In genomic region chr4:143071351-143071750, GRCh38 we compare ENCODE assay signal across 17 cellular contexts.
DNase-seq lines count a peak whose midpoint lies in the region; ATAC-seq and TF ChIP-seq lines count a peak whose summit lies in the region.
"Had no signal": no experiment of that assay in that cellular context is flagged by ENCODE, and none has a peak within 500 bp of the region (broad histone marks: within the 10 kb centered on the region; RNA-seq: fewer than 3 reads in every experiment).

No MANE protein-coding gene starts in this region.

- ATAC-seq in WTC11 = peak; percentile 60
- ATAC-seq in activated CD8-positive, alpha-beta T cell treated with anti-CD3 and anti-CD28 coated beads, Interleukin-2, amount 10 ng/mL, durations not matched to agents 7 days and 5 days = no peak
- ATAC-seq: A549; CD8-positive, alpha-beta T cell; HepG2 had no signal

- no CpG with 5 or more reads among the region's 4 CpGs for WGBS in neuronal stem cell (ENCODE audit: extremely low coverage in 2 of 2, insufficient read length in 2 of 2, insufficient replicate concordance in 1 of 2), 2 donors

- peak overlapping the region; percentile 57 for H3K18ac ChIP-seq in neuronal stem cell (ENCODE audit: low read length)

- H4K8ac ChIP-seq in neuronal stem cell (ENCODE audit: low read depth, low read length) = no peak overlapping the region

- no peaks in the 10 kb centered on the region for H3K27me3 ChIP-seq in neuronal stem cell (ENCODE audit: control insufficient read depth in 3 of 3, insufficient read depth in 3 of 3, low read depth in 1 of 3, low read length in 3 of 3)
- H3K27me3 ChIP-seq in ascending aorta = no peaks in the 10 kb centered on the region

- H2BK120ac ChIP-seq in neuronal stem cell (ENCODE audit: low read depth, low read length) = no peak overlapping the region

- peaks cover 0 to 2% of the 10 kb centered on the region in 2 donors for H3K9me3 ChIP-seq in neuronal stem cell (replicated peaks in 1 of 2; ENCODE audit: control insufficient read depth in 2 of 2, insufficient read depth in 1 of 2, low read depth in 1 of 2, low read length in 2 of 2)
- peaks cover 0 to 13% of the 10 kb centered on the region in 2 donors for H3K9me3 ChIP-seq in ascending aorta
- H3K9me3 ChIP-seq: A549, Caco-2, HAP-1 had no signal

- no peak overlapping the region for H3K4ac ChIP-seq in neuronal stem cell (ENCODE audit: low read length)

- no peak overlapping the region for H3K23ac ChIP-seq in neuronal stem cell (ENCODE audit: low read depth, low read length, poor library complexity)

- H3K27me3 Mint-ChIP-seq in WTC11 (ENCODE audit: low read depth) = no peaks in the 10 kb centered on the region
- H3K27me3 Mint-ChIP-seq in activated CD8-positive, alpha-beta T cell treated with anti-CD3 and anti-CD28 coated beads, Interleukin-2, amount 10 ng/mL, durations not matched to agents 7 days and 5 days (ENCODE audit: low read depth) = no peaks in the 10 kb centered on the region

- H3K27ac ChIP-seq in neuronal stem cell (replicated peaks; ENCODE audit: low read length) = no peak overlapping the region
- no peak overlapping the region for H3K27ac ChIP-seq in ascending aorta
- H3K27ac ChIP-seq: A549 had no signal

- no peak overlapping the region for H2AFZ ChIP-seq in neuronal stem cell (ENCODE audit: low read length)

- no peak overlapping the region for H3K9ac ChIP-seq in neuronal stem cell (ENCODE audit: low read depth, low read length, poor library complexity)

- H2BK15ac ChIP-seq in neuronal stem cell (ENCODE audit: low read length) = no peak overlapping the region

- no peak overlapping the region for H2BK5ac ChIP-seq in neuronal stem cell (ENCODE audit: low read length)

- intact Hi-C loops in ascending aorta (cut with DNase I) = no loop called here
- intact Hi-C loops in posterior cingulate gyrus (cut with DNase I) = no loop called here

- H3K4me1 Mint-ChIP-seq in WTC11 = no peaks in the 10 kb centered on the region
- H3K4me1 Mint-ChIP-seq in activated CD8-positive, alpha-beta T cell treated with anti-CD3 and anti-CD28 coated beads, Interleukin-2, amount 10 ng/mL, durations not matched to agents 7 days and 5 days (ENCODE audit: low read depth) = no peaks in the 10 kb centered on the region

- DNase-seq in COR-L47 (lab: John Stamatoyannopoulos, UW) = peak; percentile 50
- peak; percentile 87 for DNase-seq in ELF-1 (ENCODE audit: low read depth, low spot score)
- no peak for DNase-seq in WTC11 (ENCODE audit: low spot score)
- DNase-seq in neuronal stem cell (ENCODE audit: low spot score) = no peak
- DNase-seq in ascending aorta (ENCODE audit: low spot score in 2 of 2) = no peak
- DNase-seq in activated CD8-positive, alpha-beta T cell treated with anti-CD3 and anti-CD28 coated beads, Interleukin-2, amount 10 ng/mL, durations not matched to agents 7 days and 5 days = no peak
- DNase-seq in posterior cingulate gyrus = no peak
- DNase-seq: Caco-2; CD8-positive, alpha-beta T cell; DND-41; GF-D8; GOT3; HFFc6 had no signal

- peaks cover 32% of the 10 kb centered on the region for H3K9me3 Mint-ChIP-seq in WTC11
- no peaks in the 10 kb centered on the region for H3K9me3 Mint-ChIP-seq in activated CD8-positive, alpha-beta T cell treated with anti-CD3 and anti-CD28 coated beads, Interleukin-2, amount 10 ng/mL, durations not matched to agents 7 days and 5 days (ENCODE audit: insufficient read depth)
- H3K9me3 Mint-ChIP-seq: HFFc6 had no signal

- H3K4me1 ChIP-seq in neuronal stem cell (ENCODE audit: control insufficient read depth in 2 of 2, insufficient read depth in 1 of 2, low read depth in 1 of 2, low read length in 2 of 2) (no peaks in the 10 kb centered on the region), ascending aorta (no peaks in the 10 kb centered on the region)
- H3K4me1 ChIP-seq: A549, HAP-1 had no signal

- H3K4me3 Mint-ChIP-seq in WTC11 = no peak overlapping the region
- no peak overlapping the region for H3K4me3 Mint-ChIP-seq in activated CD8-positive, alpha-beta T cell treated with anti-CD3 and anti-CD28 coated beads, Interleukin-2, amount 10 ng/mL, durations not matched to agents 7 days and 5 days
- H3K4me3 Mint-ChIP-seq: CD14-positive monocyte; CD8-positive, alpha-beta T cell; HFFc6 had no signal

- no peak overlapping the region for H2BK12ac ChIP-seq in neuronal stem cell (ENCODE audit: low read length)

- TF ChIP-seq CTCF in WTC11 (IDR thresholded peaks at IDR 0.05) = no peak
- TF ChIP-seq CTCF in ascending aorta (IDR thresholded peaks at IDR 0.05) = no peak

- H3K14ac ChIP-seq in neuronal stem cell (ENCODE audit: low read length) = no peak overlapping the region

- no peak overlapping the region for H3K27ac Mint-ChIP-seq in WTC11
- no peak overlapping the region for H3K27ac Mint-ChIP-seq in activated CD8-positive, alpha-beta T cell treated with anti-CD3 and anti-CD28 coated beads, Interleukin-2, amount 10 ng/mL, durations not matched to agents 7 days and 5 days
- H3K27ac Mint-ChIP-seq: CD8-positive, alpha-beta T cell; HFFc6 had no signal

- H3K4me3 ChIP-seq in neuronal stem cell (ENCODE audit: low read length in 2 of 2) (no peak overlapping the region), ascending aorta (no peak overlapping the region)
- H3K4me3 ChIP-seq: A549, HAP-1 had no signal

- no peaks in the 10 kb centered on the region for H3K79me1 ChIP-seq in neuronal stem cell (ENCODE audit: low read depth, low read length)

- POLR2A ChIA-PET in WTC11 (lab: Charles Lee) = no interaction called here
- POLR2A ChIA-PET in activated CD8-positive, alpha-beta T cell treated with anti-CD3 and anti-CD28 coated beads, Interleukin-2, amount 10 ng/mL, durations not matched to agents 7 days and 5 days (lab: Charles Lee) = no interaction called here

- H3K4me2 ChIP-seq in neuronal stem cell (ENCODE audit: insufficient read depth, low read length, poor library complexity, severe bottlenecking) = no peak overlapping the region
- H3K4me2 ChIP-seq: A549 had no signal

- H3K36me3 ChIP-seq in neuronal stem cell (replicated peaks in 1 of 2; ENCODE audit: control insufficient read depth in 2 of 2, insufficient read depth in 2 of 2, low read length in 2 of 2) (no peaks in the 10 kb centered on the region), ascending aorta (no peaks in the 10 kb centered on the region)
- H3K36me3 ChIP-seq: HAP-1 had no signal

- CTCF ChIA-PET in WTC11 (lab: Charles Lee) = no interaction called here
- CTCF ChIA-PET in activated CD8-positive, alpha-beta T cell treated with anti-CD3 and anti-CD28 coated beads, Interleukin-2, amount 10 ng/mL, durations not matched to agents 7 days and 5 days (lab: Charles Lee) = no interaction called here

- H4K91ac ChIP-seq in neuronal stem cell (ENCODE audit: low read depth, low read length, poor library complexity) = no peak overlapping the region

- no peaks in the 10 kb centered on the region for H3K36me3 Mint-ChIP-seq in WTC11
- H3K36me3 Mint-ChIP-seq in activated CD8-positive, alpha-beta T cell treated with anti-CD3 and anti-CD28 coated beads, Interleukin-2, amount 10 ng/mL, durations not matched to agents 7 days and 5 days (ENCODE audit: low read depth) = no peaks in the 10 kb centered on the region
- H3K36me3 Mint-ChIP-seq: CD14-positive monocyte; CD8-positive, alpha-beta T cell had no signal

- H2AK5ac ChIP-seq in neuronal stem cell (ENCODE audit: low read depth, low read length) = no peak overlapping the region

TF ChIP-seq in WTC11, 78 proteins besides CTCF, POLR2A, EP300 and RAD21:
- no peak for TF ChIP-seq CBFB (CRISPR knock-in tag; IDR thresholded peaks at IDR 0.05; ENCODE audit: low read depth)
TF ChIP-seq in WTC11: peak in this region for 0.

Comparison
In these comparisons a context has a peak if more than half of its experiments do, and no peak if none do; other contexts are left out.
1. DNase-seq: peak in COR-L47 (single experiment) and ELF-1 (single experiment); none in WTC11 (single experiment), neuronal stem cell (single experiment), ascending aorta (0 of 2), activated CD8-positive, alpha-beta T cell treated with anti-CD3 and anti-CD28 coated beads, Interleukin-2, amount 10 ng/mL, durations not matched to agents 7 days and 5 days (single experiment) and posterior cingulate gyrus (0 of 10).